9 cellular contexts compared by ENCODE assay signal in the genomic region with DNA sequence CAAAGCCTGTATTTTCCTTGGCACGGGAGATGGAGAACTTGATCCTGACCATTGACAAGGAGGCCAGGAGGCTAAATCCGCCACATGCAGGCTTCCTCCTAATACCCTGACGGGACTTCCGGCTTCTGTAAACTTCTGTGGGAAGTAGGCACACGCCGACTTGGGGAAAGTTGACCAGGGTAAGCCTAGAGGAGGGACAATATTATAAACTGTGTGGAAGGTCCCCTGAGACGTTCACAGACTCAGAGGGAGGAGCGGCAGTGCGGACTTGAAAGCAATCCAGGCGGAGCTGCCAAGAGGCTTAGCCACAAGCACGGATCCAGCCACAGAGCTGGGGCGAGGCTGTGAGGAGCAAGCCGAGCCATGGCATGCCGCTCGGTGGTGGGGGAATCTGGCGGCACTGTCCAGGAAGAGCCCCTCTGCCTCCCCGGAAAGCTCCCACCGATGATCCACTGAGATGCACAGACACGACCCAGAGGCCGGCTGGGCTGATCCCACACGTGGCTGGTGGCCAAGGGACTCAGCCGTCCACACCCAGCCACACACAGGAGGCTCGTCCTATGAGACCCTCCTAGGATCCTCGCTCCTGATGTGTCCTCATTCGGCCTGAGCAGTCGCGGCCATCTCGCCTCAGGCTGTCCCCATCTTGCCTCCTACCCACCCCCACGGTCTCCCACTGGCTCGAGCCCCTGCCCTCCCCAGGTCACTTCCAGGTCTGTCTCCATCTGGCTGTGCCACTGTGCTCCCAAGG. TPM values are rescaled to one million over a fixed set of nuclear protein-coding genes. Genes with fewer than 3 reads are reported as not detected.
DNase-seq lines count a peak whose midpoint lies in the region; FAIRE-seq and TF ChIP-seq lines count a peak whose summit lies in the region.
"Had no signal": no experiment of that assay in that cellular context is flagged by ENCODE, and none has a peak within 500 bp of the region (broad histone marks: within the 10 kb centered on the region; RNA-seq: fewer than 3 reads in every experiment).

No MANE protein-coding gene starts in this region.

- no peak for TF ChIP-seq CTCF in epithelial cell of esophagus (IDR thresholded peaks at IDR 0.05; ENCODE audit: insufficient read depth, low read depth, low read length, missing control alignments)
- TF ChIP-seq CTCF in hepatocyte (IDR thresholded peaks at IDR 0.05; ENCODE audit: poor library complexity): no peak

- no peaks in the 10 kb centered on the region for H3K9me3 ChIP-seq in hepatocyte (ENCODE audit: low read depth)

- H3K4me3 ChIP-seq in epithelial cell of esophagus (ENCODE audit: low read length): no peak overlapping the region
- no peak overlapping the region for H3K4me3 ChIP-seq in hepatocyte

- no peaks in the 10 kb centered on the region for H3K36me3 ChIP-seq in hepatocyte (replicated peaks; ENCODE audit: insufficient read depth, low read depth)

- no peaks in the 10 kb centered on the region for H4K20me1 ChIP-seq in hepatocyte (ENCODE audit: insufficient read depth, poor library complexity, severe bottlenecking)

- H3K9me2 ChIP-seq in hepatocyte (replicated peaks; ENCODE audit: insufficient read depth): no peaks in the 10 kb centered on the region

- DNase-seq in RCC 7860 (ENCODE audit: low spot score) (peak; percentile 25), epithelial cell of esophagus (ENCODE audit: low read depth) (peak; percentile 5), mesenteric fat pad (ENCODE audit: low spot score) (peak; percentile 92), ureter (ENCODE audit: low spot score) (peak; percentile 65), NCI-H510A treated with DMSO at 0.1 percent for 48 hours (lab: John Stamatoyannopoulos, UW) (no peak), NOMO-1 (lab: John Stamatoyannopoulos, UW; ENCODE audit: unreplicated experiment in 2 of 2) (no peak), hepatocyte (ENCODE audit: low spot score) (no peak)
- DNase-seq: cerebellar nuclear complex, NCI-H2107 had no signal

- 83% methylated on average over 25 of the region's 30 CpGs for WGBS in hepatocyte (ENCODE audit: low lambda C conversion rate, missing lambda C conversion rate)

- no peaks in the 10 kb centered on the region for H3K4me1 ChIP-seq in hepatocyte (ENCODE audit: insufficient read depth)

- no peaks in the 10 kb centered on the region for H3K27me3 ChIP-seq in hepatocyte

- no peaks in the 10 kb centered on the region for H3K79me2 ChIP-seq in hepatocyte

- no peak overlapping the region for H2AFZ ChIP-seq in hepatocyte

- H3K27ac ChIP-seq in hepatocyte: no peak overlapping the region

- no peak overlapping the region for H3K4me2 ChIP-seq in hepatocyte

- FAIRE-seq in RCC 7860 (lab: Jason Lieb, UNC): no peak

RNA-seq across cellular contexts. Expression of gene INSIG1, which starts 40.0 kb away (rescaled TPM):
- 43.6 TPM for total RNA-seq in mesenteric fat pad
- total RNA-seq in ureter: 41.6 TPM
- 305 and 326 TPM in 2 replicates for total RNA-seq in hepatocyte
- polyA plus RNA-seq in hepatocyte: 152 and 196 TPM in 2 replicates

Comparison
In these comparisons a context has a peak if more than half of its experiments do, and no peak if none do; other contexts are left out.
1. DNase-seq: peak in RCC 7860 (single experiment), epithelial cell of esophagus (single experiment), mesenteric fat pad (single experiment) and ureter (single experiment); none in NCI-H510A treated with DMSO at 0.1 percent for 48 hours (single experiment), NOMO-1 (0 of 2) and hepatocyte (single experiment).